ENCODE assay signal across 8 cellular contexts in genomic region chr17:7214300-7215135, GRCh38. TPM values are rescaled to one million over a fixed set of nuclear protein-coding genes. Genes with fewer than 3 reads are reported as not detected.
DNase-seq lines count a peak whose midpoint lies in the region; ATAC-seq, FAIRE-seq and TF ChIP-seq lines count a peak whose summit lies in the region.

No MANE protein-coding gene starts in this region.

- TF ChIP-seq POLR2A in body of pancreas (IDR thresholded peaks at IDR 0.05) (no peak), gastrocnemius medialis (IDR thresholded peaks at IDR 0.05) (no peak)

- peak; percentile 96 for FAIRE-seq in TTC549 (lab: Jason Lieb, UNC)

- H3K4me1 ChIP-seq in body of pancreas = peaks cover 45% of the 10 kb centered on the region
- peaks cover 3% of the 10 kb centered on the region for H3K4me1 ChIP-seq in iPS DF 6.9 (ENCODE audit: control insufficient read depth, insufficient read depth, low read length)
- peaks cover 39 to 43% of the 10 kb centered on the region in 2 donors for H3K4me1 ChIP-seq in gastrocnemius medialis

- in situ Hi-C loops in gastrocnemius medialis (cut with MboI; ENCODE audit: low sequenced_read_pairs in 4 of 4) = no loop called here

- TF ChIP-seq CTCF in body of pancreas (IDR thresholded peaks at IDR 0.05) (peak in 5 of 7 experiments; percentile 37 to 56 (median 48)), gastrocnemius medialis (IDR thresholded peaks at IDR 0.05 in 4 of 5, conservative IDR thresholded peaks at IDR 0.05 in 1 of 5) (peak in 4 of 5 experiments; percentile 40 to 59 (median 44))

- WGBS in body of pancreas, 2 donors = 0 to 1% methylated on average over 22 to 45 of the region's 45 CpGs
- no CpG with 5 or more reads among the region's 45 CpGs for WGBS in iPS DF 6.9 (ENCODE audit: insufficient coverage, insufficient read length)

- intact Hi-C loops in body of pancreas (cut with DNase I) = no loop called here
- intact Hi-C loops in gastrocnemius medialis (cut with DNase I; ENCODE audit: low total_unique reads) = loop anchor here (10.0 kb wide), 1 partner anchor 620 kb away; the partner anchor contains the start of gene KDM6B

- no peaks in the 10 kb centered on the region for H3K9me3 ChIP-seq in body of pancreas
- no peaks in the 10 kb centered on the region for H3K9me3 ChIP-seq in iPS DF 6.9 (ENCODE audit: control insufficient read depth, insufficient read depth, low read length)
- H3K9me3 ChIP-seq in gastrocnemius medialis = no peaks in the 10 kb centered on the region

- H3K27ac ChIP-seq in body of pancreas = peak overlapping the region; percentile 50 to 76 (median 69)
- H3K27ac ChIP-seq in iPS DF 6.9 (ENCODE audit: low read length) = no peak overlapping the region
- peak overlapping the region; percentile 62 to 76 (median 64) for H3K27ac ChIP-seq in gastrocnemius medialis

- no peaks in the 10 kb centered on the region for H3K27me3 ChIP-seq in body of pancreas
- H3K27me3 ChIP-seq in iPS DF 6.9 (ENCODE audit: control insufficient read depth, insufficient read depth, low read length) = no peaks in the 10 kb centered on the region
- H3K27me3 ChIP-seq in gastrocnemius medialis = peaks cover 8 to 20% (median 13%) of the 10 kb centered on the region in 3 donors

- H3K4me3 ChIP-seq in body of pancreas (peak overlapping the region; percentile 13 to 18), iPS DF 6.9 (ENCODE audit: low read length) (peak overlapping the region; percentile 34; the same call in 1 of the 2 replicates), gastrocnemius medialis (peak overlapping the region; percentile 61 to 80 (median 68))

- H3K36me3 ChIP-seq in body of pancreas (replicated peaks in 1 of 2; ENCODE audit: insufficient read depth in 1 of 2, low read depth in 2 of 2) (no peaks in the 10 kb centered on the region), iPS DF 6.9 (ENCODE audit: control insufficient read depth, insufficient read depth, low read length) (no peaks in the 10 kb centered on the region), gastrocnemius medialis (no peaks in the 10 kb centered on the region)

- DNase-seq in 8988T (peak; percentile 95), NCI-H2107 treated with DMSO at 0.1 percent for 48 hours (lab: John Stamatoyannopoulos, UW; ENCODE audit: unreplicated experiment) (peak; percentile 70), body of pancreas (peak; percentile 96 to 98 (median 96)), iPS DF 6.9 (ENCODE audit: low read depth, low spot score) (peak; percentile 99), gastrocnemius medialis (peak; percentile 91 to 92)

- ATAC-seq in GM18519 (IDR thresholded peaks at IDR 0.05; ENCODE audit: low FRiP score, unreplicated experiment) (peak; percentile 45), HG03066 (IDR thresholded peaks at IDR 0.05; ENCODE audit: low read depth, unreplicated experiment) (peak; percentile 76), body of pancreas (peak; percentile 85), gastrocnemius medialis (peak; percentile 83 to 88)

RNA-seq across cellular contexts. Expression of gene DLG4, which starts 5.1 kb away (rescaled TPM):
- total RNA-seq in body of pancreas (1 to 10 TPM; 3.6 to 9.3 TPM), gastrocnemius medialis (1 to 10 TPM; 3.5 to 6.7 (median 5.3) TPM)

RNA-seq across cellular contexts. Expression of gene ACADVL, which starts 5.2 kb away (rescaled TPM):
- total RNA-seq in body of pancreas = 1,000 to 10,000 TPM in 1 of 2 donors, 100 to 1,000 TPM in 1; 887 to 1,901 TPM
- 1,000 to 10,000 TPM in 3 of 4 donors, 100 to 1,000 TPM in 1; 771 to 1,217 (median 1,086) TPM for total RNA-seq in gastrocnemius medialis

RNA-seq across cellular contexts. Expression of gene DVL2, which starts 19.8 kb away (rescaled TPM):
- total RNA-seq in body of pancreas = 10 to 100 TPM; 19.5 to 41.5 TPM
- 10 to 100 TPM; 15.5 to 22.6 (median 20.5) TPM for total RNA-seq in gastrocnemius medialis

RNA-seq across cellular contexts. Expression of gene PHF23, which starts 24.7 kb away (rescaled TPM):
- total RNA-seq in body of pancreas (10 to 100 TPM; 11.9 to 15.8 TPM), gastrocnemius medialis (10 to 100 TPM; 16.9 to 31.8 (median 24.1) TPM)

RNA-seq across cellular contexts. Expression of gene GABARAP, which starts 27.7 kb away (rescaled TPM):
- total RNA-seq in body of pancreas = 100 to 1,000 TPM; 145 to 482 TPM
- total RNA-seq in gastrocnemius medialis = 100 to 1,000 TPM; 207 to 626 (median 258) TPM

Comparison
In these comparisons a context has a peak if more than half of its experiments do, and no peak if none do; other contexts are left out.
1. H3K4me3 ChIP-seq: peak in every context shown above with its lines; median percentile 68 in gastrocnemius medialis; 34 in iPS DF 6.9; 16 in body of pancreas.